Comparison of ENCODE assay signal across 8 cellular contexts in the genomic region with DNA sequence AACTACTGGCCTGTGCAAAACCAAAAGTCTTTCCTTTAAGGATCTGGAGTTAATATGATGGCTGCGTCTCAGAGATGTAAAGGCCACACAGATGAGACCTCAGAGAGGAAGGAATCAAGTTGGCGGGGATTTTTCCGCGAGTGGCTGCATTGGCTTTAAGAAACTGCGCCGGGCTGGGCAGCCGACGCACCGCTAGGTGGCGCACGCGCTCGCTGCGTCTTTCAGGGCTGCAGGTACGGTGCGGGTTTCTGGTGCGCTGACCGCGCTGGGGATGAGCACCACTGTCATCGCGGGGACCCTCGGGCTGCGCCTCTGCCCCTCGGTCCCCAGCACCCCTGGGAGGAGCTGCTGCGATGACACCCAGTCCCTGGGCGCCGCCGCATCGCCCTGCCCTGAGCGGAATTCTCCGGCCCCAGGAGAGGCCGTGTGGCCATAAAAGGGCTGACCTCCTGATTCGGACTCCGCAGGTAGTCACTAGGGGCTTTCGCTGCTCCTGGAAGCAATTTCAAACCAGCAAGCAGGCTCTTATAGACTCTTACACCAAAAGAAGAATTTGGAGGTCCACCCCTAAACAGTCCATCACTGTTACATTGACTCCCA.
DNase-seq lines count a peak whose midpoint lies in the region; TF ChIP-seq lines count a peak whose summit lies in the region.

No MANE protein-coding gene starts in this region.

- no peak overlapping the region for H3K4me3 ChIP-seq in endodermal cell (ENCODE audit: low read length)

- peaks cover 19% of the 10 kb centered on the region for H3K4me1 ChIP-seq in endodermal cell (ENCODE audit: control insufficient read depth, insufficient read depth, low read length)

- no peak overlapping the region for H3K9ac ChIP-seq in endodermal cell (ENCODE audit: extremely low read depth, low read length, poor library complexity, severe bottlenecking)

- H3K9me3 Mint-ChIP-seq in endodermal cell (peaks cover 2% of the 10 kb centered on the region), mesothelial cell of epicardium (peaks cover 10% of the 10 kb centered on the region)

- H3K9me3 ChIP-seq in endodermal cell (ENCODE audit: control insufficient read depth, low read length): peaks cover 5% of the 10 kb centered on the region

- H3K27me3 ChIP-seq in endodermal cell (ENCODE audit: control insufficient read depth, insufficient read depth, low read length, poor library complexity, severe bottlenecking): no peaks in the 10 kb centered on the region

- H3K36me3 Mint-ChIP-seq in endodermal cell (ENCODE audit: low read depth): peaks cover 2% of the 10 kb centered on the region
- no peaks in the 10 kb centered on the region for H3K36me3 Mint-ChIP-seq in mesothelial cell of epicardium

- WGBS in endodermal cell (ENCODE audit: insufficient coverage in 1 of 2, insufficient read length in 1 of 2), 2 experiments: 21 to 23% methylated on average over 8 to 35 of the region's 35 CpGs

- H3K4me3 Mint-ChIP-seq in endodermal cell (no peak overlapping the region), mesothelial cell of epicardium (no peak overlapping the region)

- H3K4me1 Mint-ChIP-seq in endodermal cell (peaks cover 40% of the 10 kb centered on the region), mesothelial cell of epicardium (no peaks in the 10 kb centered on the region)

- H3K27me3 Mint-ChIP-seq in endodermal cell (ENCODE audit: insufficient read depth): peaks cover 10% of the 10 kb centered on the region
- H3K27me3 Mint-ChIP-seq in mesothelial cell of epicardium (ENCODE audit: low read depth): peaks cover 86% of the 10 kb centered on the region

- H3K27ac Mint-ChIP-seq in endodermal cell (no peak overlapping the region), mesothelial cell of epicardium (no peak overlapping the region)

- H3K27ac ChIP-seq in endodermal cell (ENCODE audit: low read depth, low read length): no peak overlapping the region

- TF ChIP-seq CTCF in endodermal cell (conservative IDR thresholded peaks at IDR 0.05) (peak; percentile 99), mesothelial cell of epicardium (IDR thresholded peaks at IDR 0.05; ENCODE audit: unreplicated experiment) (peak; percentile 97)

- DNase-seq in NCI-H345 (lab: John Stamatoyannopoulos, UW) (peak; percentile 55), NCI-H345 treated with DMSO at 0.1 percent for 48 hours (lab: John Stamatoyannopoulos, UW; ENCODE audit: unreplicated experiment) (no peak), NCI-H2171 (lab: John Stamatoyannopoulos, UW) (peak; percentile 22), endodermal cell (peak; percentile 93), mesothelial cell of epicardium (ENCODE audit: low spot score in 2 of 2, unreplicated experiment in 2 of 2) (peak; percentile 52 to 84), dedifferentiated amniotic fluid mesenchymal stem cell (ENCODE audit: extremely low spot score) (no peak)
- peak; percentile 5 to 37 for DNase-seq in activated CD8-positive, alpha-beta memory T cell treated with anti-CD3 and anti-CD28 coated beads for 1 hour (ENCODE audit: extremely low read depth in 1 of 2, low read depth in 1 of 2)
- DNase-seq in stimulated activated CD8-positive, alpha-beta memory T cell treated with anti-CD3 and anti-CD28 coated beads, Interleukin-7, amount 100 ng/mL, for 24 hours (ENCODE audit: low read depth): peak; percentile 43

- H3K36me3 ChIP-seq in endodermal cell (ENCODE audit: control insufficient read depth, insufficient read depth, low read length): no peaks in the 10 kb centered on the region

Comparison
In these comparisons a context has a peak if more than half of its experiments do, and no peak if none do; other contexts are left out.
1. DNase-seq: peak in NCI-H345 (single experiment), NCI-H2171 (single experiment), activated CD8-positive, alpha-beta memory T cell treated with anti-CD3 and anti-CD28 coated beads for 1 hour (2 of 2), endodermal cell (single experiment), mesothelial cell of epicardium (2 of 2) and stimulated activated CD8-positive, alpha-beta memory T cell treated with anti-CD3 and anti-CD28 coated beads, Interleukin-7, amount 100 ng/mL, for 24 hours (single experiment); none in NCI-H345 treated with DMSO at 0.1 percent for 48 hours (single experiment) and dedifferentiated amniotic fluid mesenchymal stem cell (single experiment).